Comparison of ENCODE assay signal across 4 cellular contexts in the genomic region with DNA sequence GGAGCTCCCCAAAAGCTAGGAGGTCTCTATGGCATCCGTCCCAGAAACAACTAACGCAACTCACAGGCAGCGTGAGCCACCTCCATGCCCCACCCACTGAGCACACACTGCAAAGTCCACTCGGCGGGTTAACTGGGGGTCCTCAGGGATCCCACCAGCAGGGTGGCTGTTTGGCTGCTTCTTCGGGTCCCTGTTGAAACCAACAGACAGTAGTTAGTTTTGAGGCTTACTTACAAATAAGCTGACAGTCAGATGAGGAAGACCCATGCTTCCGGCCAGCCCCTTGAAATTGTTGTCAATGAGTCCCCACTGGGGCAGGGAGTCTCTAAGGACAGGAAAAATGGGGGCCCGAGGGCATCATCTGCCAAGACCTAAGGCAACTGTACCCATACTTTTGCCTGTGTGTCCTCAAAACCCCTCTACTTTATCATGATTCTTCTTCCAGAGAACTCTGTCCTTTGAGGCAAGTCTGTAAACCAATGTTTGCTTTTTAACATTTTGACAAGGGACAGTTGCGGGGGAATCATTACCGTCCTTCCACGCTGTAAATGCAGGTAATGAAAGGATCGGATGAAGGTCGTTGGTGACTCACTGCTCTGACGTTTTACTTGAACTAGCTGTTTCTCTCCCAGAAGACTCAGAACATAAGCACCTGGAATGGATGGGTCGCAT.
A peak's percentile ranks its signal among the peaks of the same experiment; 100 is the strongest.
TF ChIP-seq lines count a peak whose summit lies in the region.

No MANE protein-coding gene starts in this region.

TF ChIP-seq in HEK293, 187 proteins besides CTCF, POLR2A, EP300 and RAD21:
- TF ChIP-seq SP7 (tag by site-specific recombination; IDR thresholded peaks at IDR 0.05) (0 out of 2 replicates have a peak, but pooled peaks have one; percentile 38), ZNF629 (tag by site-specific recombination; IDR thresholded peaks at IDR 0.05) (peak; percentile 81; the same call in 1 of the 2 replicates), PRDM1 (tag by site-specific recombination; IDR thresholded peaks at IDR 0.05) (peak; percentile 66), ZNF571 (tag by site-specific recombination; IDR thresholded peaks at IDR 0.05) (no peak), ZNF626 (tag by site-specific recombination; IDR thresholded peaks at IDR 0.05) (no peak), YY1 (tag by site-specific recombination; IDR thresholded peaks at IDR 0.05) (no peak), ZBTB21 (tag by site-specific recombination; IDR thresholded peaks at IDR 0.05) (peak; percentile 32; the same call in 1 of the 2 replicates), ZNF24 (tag by site-specific recombination; IDR thresholded peaks at IDR 0.05) (no peak), ZBTB48 (tag by site-specific recombination; IDR thresholded peaks at IDR 0.05) (no peak), EGR2 (tag by site-specific recombination; IDR thresholded peaks at IDR 0.05; ENCODE audit: low read depth) (no peak)
- TF ChIP-seq, protein P1, sequence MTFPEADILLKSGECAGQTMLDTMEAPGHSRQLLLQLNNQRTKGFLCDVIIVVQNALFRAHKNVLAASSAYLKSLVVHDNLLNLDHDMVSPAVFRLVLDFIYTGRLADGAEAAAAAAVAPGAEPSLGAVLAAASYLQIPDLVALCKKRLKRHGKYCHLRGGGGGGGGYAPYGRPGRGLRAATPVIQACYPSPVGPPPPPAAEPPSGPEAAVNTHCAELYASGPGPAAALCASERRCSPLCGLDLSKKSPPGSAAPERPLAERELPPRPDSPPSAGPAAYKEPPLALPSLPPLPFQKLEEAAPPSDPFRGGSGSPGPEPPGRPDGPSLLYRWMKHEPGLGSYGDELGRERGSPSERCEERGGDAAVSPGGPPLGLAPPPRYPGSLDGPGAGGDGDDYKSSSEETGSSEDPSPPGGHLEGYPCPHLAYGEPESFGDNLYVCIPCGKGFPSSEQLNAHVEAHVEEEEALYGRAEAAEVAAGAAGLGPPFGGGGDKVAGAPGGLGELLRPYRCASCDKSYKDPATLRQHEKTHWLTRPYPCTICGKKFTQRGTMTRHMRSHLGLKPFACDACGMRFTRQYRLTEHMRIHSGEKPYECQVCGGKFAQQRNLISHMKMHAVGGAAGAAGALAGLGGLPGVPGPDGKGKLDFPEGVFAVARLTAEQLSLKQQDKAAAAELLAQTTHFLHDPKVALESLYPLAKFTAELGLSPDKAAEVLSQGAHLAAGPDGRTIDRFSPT (tag by site-specific recombination; IDR thresholded peaks at IDR 0.05): no peak

TF ChIP-seq in K562, 482 proteins besides CTCF, POLR2A, EP300 and RAD21 (continues in another document):
- no peak for TF ChIP-seq CBFB (CRISPR knock-in tag; IDR thresholded peaks at IDR 0.05)
- TF ChIP-seq, protein P2, sequence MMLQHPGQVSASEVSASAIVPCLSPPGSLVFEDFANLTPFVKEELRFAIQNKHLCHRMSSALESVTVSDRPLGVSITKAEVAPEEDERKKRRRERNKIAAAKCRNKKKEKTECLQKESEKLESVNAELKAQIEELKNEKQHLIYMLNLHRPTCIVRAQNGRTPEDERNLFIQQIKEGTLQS (IDR thresholded peaks at IDR 0.05): peak; percentile 67
- TF ChIP-seq, protein P2 (CRISPR knock-in tag; conservative IDR thresholded peaks at IDR 0.05): no peak
- TF ChIP-seq JUND (IDR thresholded peaks at IDR 0.05; ENCODE audit: borderline replicate concordance, low read depth, low read length): peak; percentile 42; the same call in 1 of the 2 replicates
- 0 out of 3 replicates have a peak, but pooled peaks have one; percentile 25 for TF ChIP-seq JUND (tag; IDR thresholded peaks at IDR 0.05; ENCODE audit: borderline replicate concordance, low read depth, low read length)
- TF ChIP-seq, protein P3, sequence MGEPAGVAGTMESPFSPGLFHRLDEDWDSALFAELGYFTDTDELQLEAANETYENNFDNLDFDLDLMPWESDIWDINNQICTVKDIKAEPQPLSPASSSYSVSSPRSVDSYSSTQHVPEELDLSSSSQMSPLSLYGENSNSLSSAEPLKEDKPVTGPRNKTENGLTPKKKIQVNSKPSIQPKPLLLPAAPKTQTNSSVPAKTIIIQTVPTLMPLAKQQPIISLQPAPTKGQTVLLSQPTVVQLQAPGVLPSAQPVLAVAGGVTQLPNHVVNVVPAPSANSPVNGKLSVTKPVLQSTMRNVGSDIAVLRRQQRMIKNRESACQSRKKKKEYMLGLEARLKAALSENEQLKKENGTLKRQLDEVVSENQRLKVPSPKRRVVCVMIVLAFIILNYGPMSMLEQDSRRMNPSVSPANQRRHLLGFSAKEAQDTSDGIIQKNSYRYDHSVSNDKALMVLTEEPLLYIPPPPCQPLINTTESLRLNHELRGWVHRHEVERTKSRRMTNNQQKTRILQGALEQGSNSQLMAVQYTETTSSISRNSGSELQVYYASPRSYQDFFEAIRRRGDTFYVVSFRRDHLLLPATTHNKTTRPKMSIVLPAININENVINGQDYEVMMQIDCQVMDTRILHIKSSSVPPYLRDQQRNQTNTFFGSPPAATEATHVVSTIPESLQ (CRISPR knock-in tag; IDR thresholded peaks at IDR 0.05): no peak
- TF ChIP-seq IFI16 (CRISPR knock-in tag; IDR thresholded peaks at IDR 0.05): no peak
- no peak for TF ChIP-seq CBX5 (IDR thresholded peaks at IDR 0.05; ENCODE audit: borderline replicate concordance, low read depth)
- peak; percentile 41; the same call in 1 of the 2 replicates for TF ChIP-seq FOSL1 (tag; conservative IDR thresholded peaks at IDR 0.05)
- TF ChIP-seq, protein P4, sequence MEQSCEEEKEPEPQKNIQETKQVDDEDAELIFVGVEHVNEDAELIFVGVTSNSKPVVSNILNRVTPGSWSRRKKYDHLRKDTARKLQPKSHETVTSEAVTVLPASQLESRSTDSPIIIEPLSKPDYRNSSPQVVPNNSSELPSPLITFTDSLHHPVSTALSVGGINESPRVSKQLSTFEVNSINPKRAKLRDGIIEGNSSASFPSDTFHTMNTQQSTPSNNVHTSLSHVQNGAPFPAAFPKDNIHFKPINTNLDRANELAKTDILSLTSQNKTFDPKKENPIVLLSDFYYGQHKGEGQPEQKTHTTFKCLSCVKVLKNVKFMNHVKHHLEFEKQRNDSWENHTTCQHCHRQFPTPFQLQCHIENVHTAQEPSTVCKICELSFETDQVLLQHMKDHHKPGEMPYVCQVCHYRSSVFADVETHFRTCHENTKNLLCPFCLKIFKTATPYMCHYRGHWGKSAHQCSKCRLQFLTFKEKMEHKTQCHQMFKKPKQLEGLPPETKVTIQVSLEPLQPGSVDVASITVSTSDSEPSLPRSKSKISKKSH (CRISPR knock-in tag; IDR thresholded peaks at IDR 0.05): no peak
- TF ChIP-seq ZEB2 (IDR thresholded peaks at IDR 0.05): peak; percentile 41; the same call in 1 of the 2 replicates
- no peak for TF ChIP-seq ELF4 (CRISPR knock-in tag; IDR thresholded peaks at IDR 0.05)
- no peak for TF ChIP-seq CBX3 (IDR thresholded peaks at IDR 0.05; ENCODE audit: borderline replicate concordance in 1 of 2, low read length in 2 of 2)
- TF ChIP-seq ARNT (IDR thresholded peaks at IDR 0.05): no peak

TF ChIP-seq in liver, 16 proteins besides CTCF, POLR2A, EP300 and RAD21 (continues in another document):
- TF ChIP-seq GABPA (IDR thresholded peaks at IDR 0.05 in 1 of 2, conservative IDR thresholded peaks at IDR 0.05 in 1 of 2) (no peak), JUND (IDR thresholded peaks at IDR 0.05) (peak; percentile 71 to 91), RXRA (IDR thresholded peaks at IDR 0.05) (peak; percentile 6 to 87), HNF4G (IDR thresholded peaks at IDR 0.05) (no peak), TAF1 (conservative IDR thresholded peaks at IDR 0.05) (no peak), SP1 (IDR thresholded peaks at IDR 0.05) (peak; percentile 51), HNF4A (conservative IDR thresholded peaks at IDR 0.05) (peak; percentile 25 to 58), NR2F2 (IDR thresholded peaks at IDR 0.05) (no peak), FOXA1 (IDR thresholded peaks at IDR 0.05) (peak; percentile 21)
- TF ChIP-seq, protein P5, sequence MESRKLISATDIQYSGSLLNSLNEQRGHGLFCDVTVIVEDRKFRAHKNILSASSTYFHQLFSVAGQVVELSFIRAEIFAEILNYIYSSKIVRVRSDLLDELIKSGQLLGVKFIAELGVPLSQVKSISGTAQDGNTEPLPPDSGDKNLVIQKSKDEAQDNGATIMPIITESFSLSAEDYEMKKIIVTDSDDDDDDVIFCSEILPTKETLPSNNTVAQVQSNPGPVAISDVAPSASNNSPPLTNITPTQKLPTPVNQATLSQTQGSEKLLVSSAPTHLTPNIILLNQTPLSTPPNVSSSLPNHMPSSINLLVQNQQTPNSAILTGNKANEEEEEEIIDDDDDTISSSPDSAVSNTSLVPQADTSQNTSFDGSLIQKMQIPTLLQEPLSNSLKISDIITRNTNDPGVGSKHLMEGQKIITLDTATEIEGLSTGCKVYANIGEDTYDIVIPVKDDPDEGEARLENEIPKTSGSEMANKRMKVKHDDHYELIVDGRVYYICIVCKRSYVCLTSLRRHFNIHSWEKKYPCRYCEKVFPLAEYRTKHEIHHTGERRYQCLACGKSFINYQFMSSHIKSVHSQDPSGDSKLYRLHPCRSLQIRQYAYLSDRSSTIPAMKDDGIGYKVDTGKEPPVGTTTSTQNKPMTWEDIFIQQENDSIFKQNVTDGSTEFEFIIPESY (IDR thresholded peaks at IDR 0.05): peak; percentile 27
- TF ChIP-seq, protein P6, sequence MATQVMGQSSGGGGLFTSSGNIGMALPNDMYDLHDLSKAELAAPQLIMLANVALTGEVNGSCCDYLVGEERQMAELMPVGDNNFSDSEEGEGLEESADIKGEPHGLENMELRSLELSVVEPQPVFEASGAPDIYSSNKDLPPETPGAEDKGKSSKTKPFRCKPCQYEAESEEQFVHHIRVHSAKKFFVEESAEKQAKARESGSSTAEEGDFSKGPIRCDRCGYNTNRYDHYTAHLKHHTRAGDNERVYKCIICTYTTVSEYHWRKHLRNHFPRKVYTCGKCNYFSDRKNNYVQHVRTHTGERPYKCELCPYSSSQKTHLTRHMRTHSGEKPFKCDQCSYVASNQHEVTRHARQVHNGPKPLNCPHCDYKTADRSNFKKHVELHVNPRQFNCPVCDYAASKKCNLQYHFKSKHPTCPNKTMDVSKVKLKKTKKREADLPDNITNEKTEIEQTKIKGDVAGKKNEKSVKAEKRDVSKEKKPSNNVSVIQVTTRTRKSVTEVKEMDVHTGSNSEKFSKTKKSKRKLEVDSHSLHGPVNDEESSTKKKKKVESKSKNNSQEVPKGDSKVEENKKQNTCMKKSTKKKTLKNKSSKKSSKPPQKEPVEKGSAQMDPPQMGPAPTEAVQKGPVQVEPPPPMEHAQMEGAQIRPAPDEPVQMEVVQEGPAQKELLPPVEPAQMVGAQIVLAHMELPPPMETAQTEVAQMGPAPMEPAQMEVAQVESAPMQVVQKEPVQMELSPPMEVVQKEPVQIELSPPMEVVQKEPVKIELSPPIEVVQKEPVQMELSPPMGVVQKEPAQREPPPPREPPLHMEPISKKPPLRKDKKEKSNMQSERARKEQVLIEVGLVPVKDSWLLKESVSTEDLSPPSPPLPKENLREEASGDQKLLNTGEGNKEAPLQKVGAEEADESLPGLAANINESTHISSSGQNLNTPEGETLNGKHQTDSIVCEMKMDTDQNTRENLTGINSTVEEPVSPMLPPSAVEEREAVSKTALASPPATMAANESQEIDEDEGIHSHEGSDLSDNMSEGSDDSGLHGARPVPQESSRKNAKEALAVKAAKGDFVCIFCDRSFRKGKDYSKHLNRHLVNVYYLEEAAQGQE (IDR thresholded peaks at IDR 0.05): peak; percentile 38
- TF ChIP-seq, protein P2 (IDR thresholded peaks at IDR 0.05): peak; percentile 66

TF ChIP-seq in HEK293T, 16 proteins besides CTCF, POLR2A, EP300 and RAD21:
- no peak for TF ChIP-seq FOXA1 (IDR thresholded peaks at IDR 0.05)
- TF ChIP-seq L3MBTL2 (conservative IDR thresholded peaks at IDR 0.05): no peak
- no peak for TF ChIP-seq BHLHE40 (IDR thresholded peaks at IDR 0.05; ENCODE audit: borderline replicate concordance)
- TF ChIP-seq SP1 (IDR thresholded peaks at IDR 0.05): no peak
TF ChIP-seq in HEK293T: peak in this region for 0.
